26 cellular contexts compared by ENCODE assay signal in genomic region chr12:56248711-56249110, GRCh38. TPM values are rescaled to one million over a fixed set of nuclear protein-coding genes. Genes with fewer than 3 reads are reported as not detected.
A peak's percentile ranks its signal among the peaks of the same experiment; 100 is the strongest.
DNase-seq lines count a peak whose midpoint lies in the region; ATAC-seq and TF ChIP-seq lines count a peak whose summit lies in the region.
"Had no signal": no experiment of that assay in that cellular context is flagged by ENCODE, and none has a peak within 500 bp of the region (broad histone marks: within the 10 kb centered on the region; RNA-seq: fewer than 3 reads in every experiment).

No MANE protein-coding gene starts in this region.

- no peak overlapping the region for H3K4me2 ChIP-seq in osteoblast (ENCODE audit: insufficient read depth, low read length)

- no peaks in the 10 kb centered on the region for H3K9me3 ChIP-seq in Panc1 (ENCODE audit: control insufficient read depth, insufficient read depth, low read depth, low read length)
- H3K9me3 ChIP-seq in osteoblast (ENCODE audit: low read depth, low read length) = no peaks in the 10 kb centered on the region
- no peaks in the 10 kb centered on the region for H3K9me3 ChIP-seq in naive thymus-derived CD4-positive, alpha-beta T cell (ENCODE audit: control insufficient read depth in 2 of 3, low read length in 3 of 3)
- H3K9me3 ChIP-seq: BE2C had no signal

- no peak for DNase-seq in activated T-cell treated with anti-CD3 and anti-CD28 coated beads, Interleukin-2, amount 50 U/mL, for 24 hours
- DNase-seq in activated T-cell treated with anti-CD3 and anti-CD28 coated beads, Interleukin-2, amount 50 U/mL, for 4 hours = no peak
- DNase-seq in Panc1 (ENCODE audit: low read depth, low spot score) = no peak
- DNase-seq in glutamatergic neuron = no peak
- peak; percentile 41 for DNase-seq in osteoblast (ENCODE audit: insufficient read length, low spot score, missing footprints)
- no peak for DNase-seq in NCI-H1105 treated with DMSO at 0.1 percent for 48 hours (lab: John Stamatoyannopoulos, UW)
- no peak for DNase-seq in naive thymus-derived CD4-positive, alpha-beta T cell
- no peak for DNase-seq in HK-2 (ENCODE audit: unreplicated experiment)
- DNase-seq: BE2C; CD8-positive, alpha-beta memory T cell; DMS 273 treated with DMSO at 0.1 percent for 48 hours; DMS79 treated with DMSO at 0.1 percent for 48 hours; KBM-7; MV-4-11; NCI-H1105; NCI-H146; NCI-H2029 treated with DMSO at 0.1 percent for 48 hours; NCI-H2227 treated with DMSO at 0.1 percent for 48 hours; NCI-H526 treated with DMSO at 0.1 percent for 48 hours; SIG-M5 had no signal

- peaks cover 47% of the 10 kb centered on the region for H4K20me1 ChIP-seq in osteoblast (ENCODE audit: insufficient read depth, low read length)

- H3K27me3 ChIP-seq in Panc1 (ENCODE audit: control insufficient read depth, insufficient read depth, low read length) (no peaks in the 10 kb centered on the region), osteoblast (ENCODE audit: insufficient read depth, low read length) (no peaks in the 10 kb centered on the region)
- H3K27me3 ChIP-seq in naive thymus-derived CD4-positive, alpha-beta T cell (ENCODE audit: control insufficient read depth in 2 of 2, insufficient read depth in 2 of 2, low read length in 2 of 2) = no peaks in the 10 kb centered on the region
- H3K27me3 ChIP-seq: BE2C had no signal

- peaks cover 34% of the 10 kb centered on the region for H3K79me2 ChIP-seq in osteoblast (ENCODE audit: insufficient read depth, low read length)

- H3K27ac Mint-ChIP-seq in activated T-cell treated with anti-CD3 and anti-CD28 coated beads, Interleukin-2, amount 50 U/mL, for 24 hours = peak overlapping the region; percentile 19
- H3K27ac Mint-ChIP-seq in glutamatergic neuron (ENCODE audit: unreplicated experiment) = peak overlapping the region; percentile 38
- peak overlapping the region in 2 of 9 donors; percentile 50 to 59 for H3K27ac Mint-ChIP-seq in naive thymus-derived CD4-positive, alpha-beta T cell

- TF ChIP-seq CTCF in Panc1 (IDR thresholded peaks at IDR 0.05) (no peak), glutamatergic neuron (IDR thresholded peaks at IDR 0.05; ENCODE audit: partially characterized antibody, unreplicated experiment) (no peak), osteoblast (IDR thresholded peaks at IDR 0.05; ENCODE audit: extremely low read depth, low read depth, low read length) (no peak)

- H3K27ac ChIP-seq in Panc1 (ENCODE audit: low read length) (no peak overlapping the region), osteoblast (ENCODE audit: low read depth, low read length) (no peak overlapping the region)
- no peak overlapping the region for H3K27ac ChIP-seq in naive thymus-derived CD4-positive, alpha-beta T cell (ENCODE audit: low read depth, low read length)
- H3K27ac ChIP-seq: 22Rv1, SK-N-MC had no signal

- H3K36me3 ChIP-seq in Panc1 (ENCODE audit: control insufficient read depth, insufficient read depth, low read length) = peaks cover 14% of the 10 kb centered on the region
- H3K36me3 ChIP-seq in osteoblast (ENCODE audit: insufficient read depth, low read length) = peaks cover 90% of the 10 kb centered on the region
- H3K36me3 ChIP-seq in naive thymus-derived CD4-positive, alpha-beta T cell (ENCODE audit: control insufficient read depth in 2 of 3, insufficient read depth in 3 of 3, low read length in 3 of 3) = peaks cover 20 to 86% (median 51%) of the 10 kb centered on the region in 3 experiments

- intact Hi-C loops in Panc1 (cut with micrococcal nuclease; ENCODE audit: unreplicated experiment) = no loop called here
- intact Hi-C loops in naive thymus-derived CD4-positive, alpha-beta T cell (cut with micrococcal nuclease) = no loop called here

- H3K36me3 Mint-ChIP-seq in activated T-cell treated with anti-CD3 and anti-CD28 coated beads, Interleukin-2, amount 50 U/mL, for 24 hours (ENCODE audit: low read depth) = peaks cover 85% of the 10 kb centered on the region
- H3K36me3 Mint-ChIP-seq in activated T-cell treated with anti-CD3 and anti-CD28 coated beads, Interleukin-2, amount 50 U/mL, for 4 hours (ENCODE audit: insufficient read depth) = peaks cover 41% of the 10 kb centered on the region
- H3K36me3 Mint-ChIP-seq in glutamatergic neuron (ENCODE audit: unreplicated experiment) = no peaks in the 10 kb centered on the region
- peaks cover 4 to 49% (median 11%) of the 10 kb centered on the region in 5 donors for H3K36me3 Mint-ChIP-seq in naive thymus-derived CD4-positive, alpha-beta T cell

- H3K4me1 Mint-ChIP-seq in activated T-cell treated with anti-CD3 and anti-CD28 coated beads, Interleukin-2, amount 50 U/mL, for 24 hours (ENCODE audit: low read depth) = no peaks in the 10 kb centered on the region
- H3K4me1 Mint-ChIP-seq in activated T-cell treated with anti-CD3 and anti-CD28 coated beads, Interleukin-2, amount 50 U/mL, for 4 hours (ENCODE audit: low read depth) = no peaks in the 10 kb centered on the region
- H3K4me1 Mint-ChIP-seq in glutamatergic neuron (ENCODE audit: low read depth, unreplicated experiment) = no peaks in the 10 kb centered on the region
- H3K4me1 Mint-ChIP-seq in naive thymus-derived CD4-positive, alpha-beta T cell = peaks cover 0 to 3% (median 0%) of the 10 kb centered on the region in 7 donors
- H3K4me1 Mint-ChIP-seq: CD14-positive monocyte; CD8-positive, alpha-beta memory T cell had no signal

- H3K4me1 ChIP-seq in Panc1 (ENCODE audit: control insufficient read depth, insufficient read depth, low read length) = no peaks in the 10 kb centered on the region
- H3K4me1 ChIP-seq in osteoblast (ENCODE audit: insufficient read depth, low read length) = peaks cover 6% of the 10 kb centered on the region
- H3K4me1 ChIP-seq in naive thymus-derived CD4-positive, alpha-beta T cell (ENCODE audit: control insufficient read depth in 2 of 2, insufficient read depth in 2 of 2, low read length in 2 of 2) = no peaks in the 10 kb centered on the region

- H3K4me3 ChIP-seq in Panc1 (ENCODE audit: low read depth in 2 of 2, low read length in 2 of 2) (no peak overlapping the region), osteoblast (ENCODE audit: insufficient read depth, low read length) (no peak overlapping the region)
- no peak overlapping the region for H3K4me3 ChIP-seq in naive thymus-derived CD4-positive, alpha-beta T cell (ENCODE audit: low read length)
- H3K4me3 ChIP-seq: SK-N-MC had no signal

- TSS peak; percentile 55 for BruUV-seq in Panc1 (replicated peaks; lab: Mats Ljungman, UMichigan)

- in situ Hi-C loops in Panc1 (cut with HindIII; ENCODE audit: low pct_unique_long_range_greater_than_20kb, low sequenced_read_pairs) = no loop called here

- POLR2A ChIA-PET in Panc1 (lab: Charles Lee) = no interaction called here
- POLR2A ChIA-PET in naive thymus-derived CD4-positive, alpha-beta T cell (lab: Charles Lee) = interaction anchor here (0.7 kb wide), 1 partner anchor 17 kb away, joined by 3 read pairs; no protein-coding TSS in a partner anchor

- H2AFZ ChIP-seq in osteoblast (ENCODE audit: low read length) = no peak overlapping the region

- H3K4me3 Mint-ChIP-seq in activated T-cell treated with anti-CD3 and anti-CD28 coated beads, Interleukin-2, amount 50 U/mL, for 24 hours = no peak overlapping the region
- H3K4me3 Mint-ChIP-seq in activated T-cell treated with anti-CD3 and anti-CD28 coated beads, Interleukin-2, amount 50 U/mL, for 4 hours = no peak overlapping the region
- no peak overlapping the region for H3K4me3 Mint-ChIP-seq in glutamatergic neuron (ENCODE audit: unreplicated experiment)
- H3K4me3 Mint-ChIP-seq in naive thymus-derived CD4-positive, alpha-beta T cell = no peak overlapping the region
- H3K4me3 Mint-ChIP-seq: CD14-positive monocyte; CD8-positive, alpha-beta memory T cell had no signal

- H3K27me3 Mint-ChIP-seq in activated T-cell treated with anti-CD3 and anti-CD28 coated beads, Interleukin-2, amount 50 U/mL, for 24 hours = no peaks in the 10 kb centered on the region
- H3K27me3 Mint-ChIP-seq in activated T-cell treated with anti-CD3 and anti-CD28 coated beads, Interleukin-2, amount 50 U/mL, for 4 hours (ENCODE audit: low read depth) = no peaks in the 10 kb centered on the region
- H3K27me3 Mint-ChIP-seq in glutamatergic neuron (ENCODE audit: unreplicated experiment) = peaks cover 4% of the 10 kb centered on the region
- no peaks in the 10 kb centered on the region for H3K27me3 Mint-ChIP-seq in naive thymus-derived CD4-positive, alpha-beta T cell
- H3K27me3 Mint-ChIP-seq: CD8-positive, alpha-beta memory T cell had no signal

- no peak for ATAC-seq in activated T-cell treated with anti-CD3 and anti-CD28 coated beads, Interleukin-2, amount 50 U/mL, for 4 hours
- ATAC-seq in Panc1 = no peak
- no peak for ATAC-seq in naive thymus-derived CD4-positive, alpha-beta T cell

- CTCF ChIA-PET in Panc1 (lab: Charles Lee) = no interaction called here
- CTCF ChIA-PET in naive thymus-derived CD4-positive, alpha-beta T cell (lab: Charles Lee) = no interaction called here

- H3K9me3 Mint-ChIP-seq in activated T-cell treated with anti-CD3 and anti-CD28 coated beads, Interleukin-2, amount 50 U/mL, for 24 hours = no peaks in the 10 kb centered on the region
- H3K9me3 Mint-ChIP-seq in activated T-cell treated with anti-CD3 and anti-CD28 coated beads, Interleukin-2, amount 50 U/mL, for 4 hours = no peaks in the 10 kb centered on the region
- peaks cover 5% of the 10 kb centered on the region for H3K9me3 Mint-ChIP-seq in glutamatergic neuron (ENCODE audit: unreplicated experiment)
- no peaks in the 10 kb centered on the region for H3K9me3 Mint-ChIP-seq in naive thymus-derived CD4-positive, alpha-beta T cell
- H3K9me3 Mint-ChIP-seq: CD14-positive monocyte; CD8-positive, alpha-beta memory T cell had no signal

RNA-seq across cellular contexts. Expression of gene ANKRD52, which starts 9.5 kb away (rescaled TPM):
- 10 to 100 TPM; 60.8 to 70.3 (median 67.5) TPM for total RNA-seq in activated T-cell treated with anti-CD3 and anti-CD28 coated beads, Interleukin-2, amount 50 U/mL, for 4 hours
- 67.5 TPM for total RNA-seq in Panc1 (2021; ENCODE audit: unreplicated experiment)
- polyA plus RNA-seq in Panc1 (2012; ENCODE audit: insufficient read length) = 48.3 TPM
- 49.1 TPM for total RNA-seq in glutamatergic neuron (ENCODE audit: unreplicated experiment)
- total RNA-seq in osteoblast = 17.7 and 18.8 TPM in 2 replicates
- total RNA-seq in naive thymus-derived CD4-positive, alpha-beta T cell = 10 to 100 TPM; 26.9 to 64.4 (median 40.7) TPM
- 1 to 10 TPM; 5.1 to 8.2 TPM for polyA plus RNA-seq in naive thymus-derived CD4-positive, alpha-beta T cell

RNA-seq across cellular contexts. Expression of gene COQ10A, which starts 18.0 kb away (rescaled TPM):
- total RNA-seq in activated T-cell treated with anti-CD3 and anti-CD28 coated beads, Interleukin-2, amount 50 U/mL, for 4 hours = 10 to 100 TPM; 11.1 to 13.7 (median 11.5) TPM
- total RNA-seq in Panc1 (2021; ENCODE audit: unreplicated experiment) (20.0 TPM), glutamatergic neuron (ENCODE audit: unreplicated experiment) (18.9 TPM), osteoblast (10.1 and 14.4 TPM in 2 replicates)
- polyA plus RNA-seq in Panc1 (2012; ENCODE audit: insufficient read length) = 19.9 TPM
- 10 to 100 TPM; 22.5 to 39.4 (median 31.5) TPM for total RNA-seq in naive thymus-derived CD4-positive, alpha-beta T cell
- 10 to 100 TPM in 1 of 2 donors, 1 to 10 TPM in 1; 9.7 to 11.5 TPM for polyA plus RNA-seq in naive thymus-derived CD4-positive, alpha-beta T cell

RNA-seq across cellular contexts. Expression of gene SLC39A5, which starts 18.9 kb away (rescaled TPM):
- under 1 TPM; 0.53 to 0.84 (median 0.79) TPM for total RNA-seq in activated T-cell treated with anti-CD3 and anti-CD28 coated beads, Interleukin-2, amount 50 U/mL, for 4 hours
- 0.23 TPM for total RNA-seq in Panc1 (2021; ENCODE audit: unreplicated experiment)
- 0.44 TPM for polyA plus RNA-seq in Panc1 (2012; ENCODE audit: insufficient read length)
- total RNA-seq in glutamatergic neuron (ENCODE audit: unreplicated experiment) = 0.61 TPM
- total RNA-seq in osteoblast = not detected in 2 replicates
- 1 to 10 TPM in 1 of 5 experiments, under 1 TPM in 2, not detected in 2; 0.43 to 1.2 (median 0.77) TPM for total RNA-seq in naive thymus-derived CD4-positive, alpha-beta T cell
- not detected for polyA plus RNA-seq in naive thymus-derived CD4-positive, alpha-beta T cell
- total RNA-seq: LHCN-M2, MCF 10A, NCI-H460 had no signal
- polyA plus RNA-seq: CD8-positive, alpha-beta memory T cell had no signal

RNA-seq across cellular contexts. Expression of gene NABP2, which starts 24.6 kb away (rescaled TPM):
- total RNA-seq in activated T-cell treated with anti-CD3 and anti-CD28 coated beads, Interleukin-2, amount 50 U/mL, for 4 hours = 100 to 1,000 TPM in 1 of 3 donors, 10 to 100 TPM in 2; 92.7 to 103 (median 98.9) TPM
- total RNA-seq in Panc1 (2021; ENCODE audit: unreplicated experiment) (99.6 TPM), glutamatergic neuron (ENCODE audit: unreplicated experiment) (42.6 TPM), osteoblast (26.8 and 27.4 TPM in 2 replicates)
- 116 TPM for polyA plus RNA-seq in Panc1 (2012; ENCODE audit: insufficient read length)
- total RNA-seq in naive thymus-derived CD4-positive, alpha-beta T cell = 10 to 100 TPM in 3 of 5 experiments, 1 to 10 TPM in 2; 9.2 to 61.2 (median 11.8) TPM
- polyA plus RNA-seq in naive thymus-derived CD4-positive, alpha-beta T cell = 1 to 10 TPM; 1.0 to 1.6 TPM

RNA-seq across cellular contexts. Expression of gene RNF41, which starts 27.0 kb away (rescaled TPM):
- total RNA-seq in activated T-cell treated with anti-CD3 and anti-CD28 coated beads, Interleukin-2, amount 50 U/mL, for 4 hours = 10 to 100 TPM; 39.3 to 45.6 (median 40.1) TPM
- total RNA-seq in Panc1 (2021; ENCODE audit: unreplicated experiment) (35.3 TPM), glutamatergic neuron (ENCODE audit: unreplicated experiment) (72.6 TPM), osteoblast (155 and 159 TPM in 2 replicates)
- 44.1 TPM for polyA plus RNA-seq in Panc1 (2012; ENCODE audit: insufficient read length)
- 10 to 100 TPM; 31.4 to 44.9 (median 43.1) TPM for total RNA-seq in naive thymus-derived CD4-positive, alpha-beta T cell
- 10 to 100 TPM; 29.4 to 45.8 TPM for polyA plus RNA-seq in naive thymus-derived CD4-positive, alpha-beta T cell
